ENCODE assay signal across 8 cellular contexts in the genomic region with DNA sequence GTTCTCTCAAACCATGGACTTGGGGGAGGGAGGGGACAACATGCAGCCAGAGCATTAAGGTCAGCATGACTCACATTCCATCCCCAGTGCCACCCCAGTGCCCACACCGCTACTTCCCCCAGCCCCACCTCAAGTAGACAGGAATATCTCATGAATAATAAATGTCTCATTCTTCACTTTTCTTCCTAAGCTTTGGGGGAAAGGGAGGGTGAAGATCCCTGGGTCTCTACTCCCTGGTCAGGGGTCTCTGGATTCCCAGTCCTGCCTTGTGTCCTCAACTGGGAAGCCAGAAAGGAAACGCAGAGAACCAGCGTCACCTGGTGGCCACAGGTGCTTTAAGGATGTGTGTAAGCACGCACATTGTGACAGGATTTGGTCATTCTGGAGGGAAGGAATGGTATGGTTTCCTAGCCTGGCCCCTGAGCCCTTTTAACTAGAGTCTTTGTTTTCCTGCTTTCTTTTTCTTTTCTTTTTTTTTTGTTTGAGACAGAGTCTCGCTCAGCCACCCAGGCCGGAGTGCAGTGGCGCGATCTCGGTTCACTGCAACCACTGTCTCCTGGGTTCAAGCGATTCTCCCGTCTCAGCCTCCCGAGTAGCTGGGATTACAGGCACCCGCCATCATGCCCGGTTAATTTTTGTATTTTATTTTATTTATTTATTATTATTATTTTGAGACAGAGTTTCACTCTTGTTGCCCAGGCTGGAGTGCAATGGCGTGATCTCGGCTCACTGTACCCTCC. TPM values are rescaled to one million over a fixed set of nuclear protein-coding genes. Genes with fewer than 3 reads are reported as not detected.
DNase-seq lines count a peak whose midpoint lies in the region; ATAC-seq and TF ChIP-seq lines count a peak whose summit lies in the region.

No MANE protein-coding gene starts in this region.

- in situ Hi-C loops in HAP-1 (cut with MboI; ENCODE audit: low sequenced_read_pairs) = loop anchor here (25.0 kb wide), 1 partner anchor 374 kb away; a partner anchor contains a TSS

- H3K4me3 ChIP-seq in HAP-1 = no peak overlapping the region

- no peaks in the 10 kb centered on the region for H3K9me3 Mint-ChIP-seq in naive thymus-derived CD8-positive, alpha-beta T cell
- H3K9me3 Mint-ChIP-seq in type B pancreatic cell = no peaks in the 10 kb centered on the region

- POLR2A ChIA-PET in naive thymus-derived CD8-positive, alpha-beta T cell (lab: Charles Lee) = interaction anchor here (0.6 to 3.8 kb wide), 5 partner anchors 8 to 108 kb away, joined by 3 to 37 read pairs (median 3); a partner anchor contains a TSS

- peak; percentile 85 for TF ChIP-seq CTCF in AG09319 (IDR thresholded peaks at IDR 0.05; ENCODE audit: low read depth, low read length)
- peak; percentile 96 for TF ChIP-seq CTCF in type B pancreatic cell (conservative IDR thresholded peaks at IDR 0.05)

- H3K36me3 ChIP-seq in HAP-1 (replicated peaks) = no peaks in the 10 kb centered on the region

- no peaks in the 10 kb centered on the region for H3K27me3 Mint-ChIP-seq in naive thymus-derived CD8-positive, alpha-beta T cell
- peaks cover 15% of the 10 kb centered on the region for H3K27me3 Mint-ChIP-seq in type B pancreatic cell

- DNase-seq in AG09319 (ENCODE audit: extremely low read depth, low read depth) (no peak), HAP-1 (ENCODE audit: low spot score in 2 of 2) (peak; percentile 75 to 92), NCI-H510A (lab: John Stamatoyannopoulos, UW) (peak; percentile 50), erythroblast (lab: John Stamatoyannopoulos, UW) (peak; percentile 66 to 85), type B pancreatic cell (ENCODE audit: extremely low spot score, unreplicated experiment) (peak; percentile 84)
- peak; percentile 72 for DNase-seq in activated CD8-positive, alpha-beta memory T cell treated with anti-CD3 and anti-CD28 coated beads for 24 hours
- DNase-seq in naive thymus-derived CD8-positive, alpha-beta T cell = peak in 8 of 10 donors; percentile 24 to 74 (median 42)

- H3K4me3 Mint-ChIP-seq in naive thymus-derived CD8-positive, alpha-beta T cell = peak overlapping the region in 9 of 10 donors; percentile 4 to 76 (median 39)
- H3K4me3 Mint-ChIP-seq in type B pancreatic cell = peak overlapping the region; percentile 80

- H3K27me3 ChIP-seq in HAP-1 (ENCODE audit: low read depth) = no peaks in the 10 kb centered on the region

- H3K4me1 ChIP-seq in HAP-1 = peaks cover 31% of the 10 kb centered on the region

- TF ChIP-seq POLR2A in erythroblast (IDR thresholded peaks at IDR 0.05; ENCODE audit: low read length) = no peak

- ATAC-seq in naive thymus-derived CD8-positive, alpha-beta T cell = no peak
- no peak for ATAC-seq in GM18867 (IDR thresholded peaks at IDR 0.05; ENCODE audit: unreplicated experiment)

- no peaks in the 10 kb centered on the region for H3K9me3 ChIP-seq in HAP-1

- H3K27ac Mint-ChIP-seq in naive thymus-derived CD8-positive, alpha-beta T cell = peak overlapping the region in 8 of 10 donors; percentile 22 to 82 (median 50)
- peak overlapping the region; percentile 91 for H3K27ac Mint-ChIP-seq in type B pancreatic cell

- H3K4me1 Mint-ChIP-seq in naive thymus-derived CD8-positive, alpha-beta T cell = peaks cover 18 to 26% (median 21%) of the 10 kb centered on the region in 4 donors
- H3K4me1 Mint-ChIP-seq in type B pancreatic cell (ENCODE audit: unreplicated experiment) = peaks cover 24% of the 10 kb centered on the region

- H3K36me3 Mint-ChIP-seq in naive thymus-derived CD8-positive, alpha-beta T cell = no peaks in the 10 kb centered on the region
- H3K36me3 Mint-ChIP-seq in type B pancreatic cell = no peaks in the 10 kb centered on the region

RNA-seq across cellular contexts. Expression of a gene that starts 3.4 kb away (rescaled TPM):
- not detected for total RNA-seq in naive thymus-derived CD8-positive, alpha-beta T cell
- not detected for polyA plus RNA-seq in naive thymus-derived CD8-positive, alpha-beta T cell
- total RNA-seq in type B pancreatic cell (ENCODE audit: low replicate concordance) = not detected in 2 replicates

RNA-seq across cellular contexts. Expression of a gene that starts 23.6 kb away (rescaled TPM):
- 1 to 10 TPM; 1.7 to 3.2 TPM for total RNA-seq in naive thymus-derived CD8-positive, alpha-beta T cell
- polyA plus RNA-seq in naive thymus-derived CD8-positive, alpha-beta T cell = under 1 TPM in 1 of 3 donors, not detected in 2; 0.42 TPM
- total RNA-seq in type B pancreatic cell (ENCODE audit: low replicate concordance) = 29.5 and 47.3 TPM in 2 replicates

RNA-seq across cellular contexts. Expression of a gene that starts 36.0 kb away (rescaled TPM):
- total RNA-seq in naive thymus-derived CD8-positive, alpha-beta T cell = 10 to 100 TPM; 79.0 to 83.5 TPM
- polyA plus RNA-seq in naive thymus-derived CD8-positive, alpha-beta T cell = 100 to 1,000 TPM; 128 to 152 (median 132) TPM
- total RNA-seq in type B pancreatic cell (ENCODE audit: low replicate concordance) = 196 and 229 TPM in 2 replicates

RNA-seq across cellular contexts. Expression of a gene that starts 58.2 kb away (rescaled TPM):
- 100 to 1,000 TPM; 126 to 127 TPM for total RNA-seq in naive thymus-derived CD8-positive, alpha-beta T cell
- polyA plus RNA-seq in naive thymus-derived CD8-positive, alpha-beta T cell = 10 to 100 TPM; 13.4 to 44.5 (median 19.7) TPM
- 2.5 and 25.9 TPM in 2 replicates for total RNA-seq in type B pancreatic cell (ENCODE audit: low replicate concordance)
